In the genomic region with DNA sequence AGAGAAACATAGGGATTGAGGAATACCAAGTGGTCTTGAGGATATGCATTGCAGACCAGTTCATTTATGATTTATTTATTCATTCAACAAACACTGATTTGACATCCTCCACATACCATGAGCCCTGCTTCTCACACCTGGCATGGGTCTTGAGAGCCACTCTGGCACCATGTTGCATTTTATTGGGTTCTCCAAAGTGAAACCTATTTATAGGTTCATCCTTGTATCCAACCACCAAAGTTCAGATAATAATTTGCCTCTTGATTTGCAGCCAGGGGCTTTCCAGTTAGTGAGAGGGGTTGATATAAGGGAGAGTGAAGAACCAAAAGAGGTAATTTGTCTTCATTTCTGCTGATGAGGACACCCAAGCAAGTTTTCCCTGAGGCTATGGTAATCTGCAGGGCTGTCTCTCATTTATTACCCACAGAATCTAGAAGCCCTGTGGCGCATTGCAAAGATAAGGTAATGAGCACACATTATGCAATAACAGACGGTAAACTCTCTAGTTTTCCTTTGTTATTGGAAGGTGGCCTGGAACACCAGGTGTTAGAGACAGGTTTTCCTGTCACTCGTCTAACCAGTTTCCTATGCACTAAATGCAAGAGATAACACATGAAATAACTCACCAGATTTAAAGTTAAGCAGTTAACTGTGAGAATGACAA, we compare ENCODE assay signal across 15 cellular contexts. TPM values are rescaled to one million over a fixed set of nuclear protein-coding genes. Genes with fewer than 3 reads are reported as not detected.
A peak's percentile ranks its signal among the peaks of the same experiment; 100 is the strongest.
DNase-seq lines count a peak whose midpoint lies in the region; ATAC-seq, FAIRE-seq and TF ChIP-seq lines count a peak whose summit lies in the region.
"Had no signal": no experiment of that assay in that cellular context is flagged by ENCODE, and none has a peak within 500 bp of the region (broad histone marks: within the 10 kb centered on the region; RNA-seq: fewer than 3 reads in every experiment).

No MANE protein-coding gene starts in this region.

- H4K20me1 ChIP-seq in HepG2 (ENCODE audit: insufficient read depth, low read length), result no peaks in the 10 kb centered on the region

- DNase-seq in HepG2 (ENCODE audit: low spot score) (no peak), NCI-H2196 (lab: John Stamatoyannopoulos, UW; ENCODE audit: unreplicated experiment) (peak; percentile 88), bronchial epithelial cell (ENCODE audit: low read depth) (peak; percentile 58), mesenteric fat pad (ENCODE audit: low spot score) (no peak), HK-2 (ENCODE audit: unreplicated experiment) (no peak), transverse colon (no peak)
- DNase-seq in activated naive CD8-positive, alpha-beta T cell treated with anti-CD3 and anti-CD28 coated beads for 36 hours, result no peak
- DNase-seq: activated CD8-positive, alpha-beta T cell treated with anti-CD3 and anti-CD28 coated beads, Interleukin-2, amount 10 ng/mL, durations not matched to agents 7 days and 5 days; kidney glomerular epithelial cell; stimulated activated naive CD8-positive, alpha-beta T cell treated with anti-CD3 and anti-CD28 coated beads, Interleukin-15, Interleukin-2, amounts not matched to agents 100 U/mL and 50 U/mL, for 24 hours had no signal

- H3K27me3 ChIP-seq in liver (ENCODE audit: control insufficient read depth in 4 of 4, insufficient read depth in 4 of 4, low read length in 3 of 4), result no peaks in the 10 kb centered on the region
- no peaks in the 10 kb centered on the region for H3K27me3 ChIP-seq in HepG2 (ENCODE audit: control insufficient read depth in 1 of 2, insufficient read depth in 2 of 2, low read length in 2 of 2)
- no peaks in the 10 kb centered on the region for H3K27me3 ChIP-seq in bronchial epithelial cell (ENCODE audit: control insufficient read depth, insufficient read depth, low read length)
- H3K27me3 ChIP-seq in transverse colon, result no peaks in the 10 kb centered on the region

- H3K4me1 Mint-ChIP-seq in activated naive CD8-positive, alpha-beta T cell treated with anti-CD3 and anti-CD28 coated beads for 36 hours, result peaks cover under 1% of the 10 kb centered on the region

- H3K4me3 ChIP-seq in liver (ENCODE audit: low read depth in 1 of 3, low read length in 3 of 3) (no peak overlapping the region), HepG2 (replicated peaks in 1 of 3; ENCODE audit: insufficient read depth in 1 of 3, low read depth in 2 of 3, low read length in 3 of 3) (no peak overlapping the region), bronchial epithelial cell (ENCODE audit: low read depth, low read length) (no peak overlapping the region), transverse colon (no peak overlapping the region)

- H3K27ac Mint-ChIP-seq in activated naive CD8-positive, alpha-beta T cell treated with anti-CD3 and anti-CD28 coated beads for 36 hours, result no peak overlapping the region
- H3K27ac Mint-ChIP-seq: activated CD8-positive, alpha-beta T cell treated with anti-CD3 and anti-CD28 coated beads, Interleukin-2, amount 10 ng/mL, durations not matched to agents 7 days and 5 days; activated naive CD8-positive, alpha-beta T cell; dendritic cell treated with granulocyte-macrophage colony-stimulating factor and Interleukin-4, amounts not matched to agents 40 ng/mL and 50 ng/mL, for 4 days; T-helper 1 cell treated with Interleukin-12 subunit alpha and Interleukin-12 subunit beta and Interleukin-4 antibody, amounts not matched to agents 30 μg/mL and 1 μg/mL, for 36 hours had no signal

- H3K4me3 Mint-ChIP-seq in activated naive CD8-positive, alpha-beta T cell treated with anti-CD3 and anti-CD28 coated beads for 36 hours, result no peak overlapping the region
- H3K4me3 Mint-ChIP-seq: activated CD8-positive, alpha-beta T cell treated with anti-CD3 and anti-CD28 coated beads, Interleukin-2, amount 10 ng/mL, durations not matched to agents 7 days and 5 days; activated naive CD8-positive, alpha-beta T cell; dendritic cell treated with granulocyte-macrophage colony-stimulating factor and Interleukin-4, amounts not matched to agents 40 ng/mL and 50 ng/mL, for 4 days; T-helper 1 cell treated with Interleukin-12 subunit alpha and Interleukin-12 subunit beta and Interleukin-4 antibody, amounts not matched to agents 30 μg/mL and 1 μg/mL, for 36 hours had no signal

- TF ChIP-seq CTCF in liver (IDR thresholded peaks at IDR 0.05; ENCODE audit: low read depth, low read length, missing input control), result no peak
- TF ChIP-seq CTCF in HepG2 (CRISPR knock-in tag; IDR thresholded peaks at IDR 0.05), result no peak
- TF ChIP-seq CTCF in bronchial epithelial cell (IDR thresholded peaks at IDR 0.05; ENCODE audit: insufficient read depth, low read length, severe bottlenecking), result no peak
- TF ChIP-seq CTCF in transverse colon (IDR thresholded peaks at IDR 0.05), result no peak

- peaks cover 10% of the 10 kb centered on the region for H3K27me3 Mint-ChIP-seq in activated naive CD8-positive, alpha-beta T cell treated with anti-CD3 and anti-CD28 coated beads for 36 hours

- H2AFZ ChIP-seq in HepG2 (ENCODE audit: low read length), result no peak overlapping the region

- H3K4me2 ChIP-seq in HepG2 (ENCODE audit: low read depth, low read length), result no peak overlapping the region

- TF ChIP-seq RAD21 in liver (IDR thresholded peaks at IDR 0.05) (peak in 1 of 2 donors; percentile 24), HepG2 (CRISPR knock-in tag; IDR thresholded peaks at IDR 0.05) (no peak)

- ATAC-seq in HepG2, result no peak
- ATAC-seq: activated CD8-positive, alpha-beta T cell treated with anti-CD3 and anti-CD28 coated beads, Interleukin-2, amount 10 ng/mL, durations not matched to agents 7 days and 5 days; stimulated activated naive CD8-positive, alpha-beta T cell treated with anti-CD3 and anti-CD28 coated beads, Interleukin-15, Interleukin-2, amounts not matched to agents 100 U/mL and 50 U/mL, for 24 hours had no signal

- H3K9ac ChIP-seq in liver (ENCODE audit: low read depth in 1 of 2, low read length in 2 of 2) (no peak overlapping the region), HepG2 (ENCODE audit: insufficient read depth, low read depth, low read length) (no peak overlapping the region)

- H3K27ac ChIP-seq in liver (ENCODE audit: low read depth in 1 of 2, low read length in 2 of 2) (no peak overlapping the region), HepG2 (ENCODE audit: extremely low read length, insufficient read depth, low read length) (no peak overlapping the region), transverse colon (peak overlapping the region in 1 of 4 donors; percentile 11)

- H3K79me2 ChIP-seq in HepG2 (ENCODE audit: insufficient read depth, low read length), result no peaks in the 10 kb centered on the region

- intact Hi-C loops in HepG2 (cut with micrococcal nuclease; ENCODE audit: unreplicated experiment), result no loop called here
- intact Hi-C loops in transverse colon (cut with DNase I; ENCODE audit: low total_unique reads), result no loop called here

- H3K36me3 ChIP-seq in liver (ENCODE audit: control insufficient read depth in 4 of 4, insufficient read depth in 3 of 4, low read depth in 1 of 4, low read length in 3 of 4), result no peaks in the 10 kb centered on the region
- H3K36me3 ChIP-seq in HepG2 (replicated peaks in 1 of 2; ENCODE audit: control insufficient read depth in 1 of 2, insufficient read depth in 2 of 2, low read length in 2 of 2), result no peaks in the 10 kb centered on the region
- no peaks in the 10 kb centered on the region for H3K36me3 ChIP-seq in bronchial epithelial cell (ENCODE audit: control insufficient read depth, insufficient read depth, low read length)
- no peaks in the 10 kb centered on the region for H3K36me3 ChIP-seq in transverse colon

- H3K4me1 ChIP-seq in liver (ENCODE audit: control insufficient read depth in 4 of 4, insufficient read depth in 4 of 4, low read length in 3 of 4) (no peaks in the 10 kb centered on the region), HepG2 (ENCODE audit: insufficient read depth, low read length) (no peaks in the 10 kb centered on the region), transverse colon (peaks cover 0 to 12% (median 0%) of the 10 kb centered on the region in 4 donors)

- POLR2A ChIA-PET in HepG2 (lab: Yijun Ruan, JAX), result no interaction called here

- in situ Hi-C loops in HepG2 (cut with HindIII; ENCODE audit: extremely low pct_ligation_motif_present, low pct_unique_long_range_greater_than_20kb), result no loop called here
- in situ Hi-C loops in transverse colon (cut with MboI; ENCODE audit: low pct_ligation_motif_present in 1 of 4, low pct_unique_long_range_greater_than_20kb in 1 of 4, low sequenced_read_pairs in 3 of 4), result no loop called here

- no peaks in the 10 kb centered on the region for H3K9me3 Mint-ChIP-seq in activated naive CD8-positive, alpha-beta T cell treated with anti-CD3 and anti-CD28 coated beads for 36 hours
- H3K9me3 Mint-ChIP-seq: dendritic cell treated with granulocyte-macrophage colony-stimulating factor and Interleukin-4, amounts not matched to agents 40 ng/mL and 50 ng/mL, for 4 days; T-helper 1 cell treated with Interleukin-12 subunit alpha and Interleukin-12 subunit beta and Interleukin-4 antibody, amounts not matched to agents 30 μg/mL and 1 μg/mL, for 36 hours had no signal

- TF ChIP-seq EP300 in HepG2 (IDR thresholded peaks at IDR 0.05; ENCODE audit: low read depth in 2 of 2, low read length in 2 of 2) (no peak), HepG2 (CRISPR knock-in tag; IDR thresholded peaks at IDR 0.05; ENCODE audit: borderline replicate concordance) (no peak), transverse colon (IDR thresholded peaks at IDR 0.05; ENCODE audit: low read depth) (no peak)

- no peak for FAIRE-seq in HepG2 (lab: Jason Lieb, UNC)
- no peak for FAIRE-seq in bronchial epithelial cell (lab: Jason Lieb, UNC)

- TF ChIP-seq POLR2A in HepG2 (IDR thresholded peaks at IDR 0.05; ENCODE audit: insufficient read depth in 1 of 2, low read depth in 2 of 2, low read length in 2 of 2) (no peak), transverse colon (IDR thresholded peaks at IDR 0.05) (no peak)

- CTCF ChIA-PET in HepG2 (lab: Yijun Ruan, JAX; ENCODE audit: low intra/inter-chr PET ratio, low total read pairs), result no interaction called here

- H3K9me3 ChIP-seq in liver (ENCODE audit: control insufficient read depth in 4 of 4, low read length in 3 of 4) (no peaks in the 10 kb centered on the region), HepG2 (ENCODE audit: low read length) (no peaks in the 10 kb centered on the region), transverse colon (no peaks in the 10 kb centered on the region)

- BruUV-seq in HepG2 (replicated peaks; lab: Mats Ljungman, UMichigan), result no TSS peak

- WGBS in liver, result 40% methylated on average over 3 of the region's 3 CpGs
- 0% methylated on average over 3 of the region's 3 CpGs for whole genome bisulfite sequencing in HepG2 (ENCODE audit: low lambda C conversion rate)
- WGBS in transverse colon (ENCODE audit: low coverage in 1 of 2), 2 donors, result 43 to 56% methylated on average over 3 of the region's 3 CpGs

- no peaks in the 10 kb centered on the region for H3K36me3 Mint-ChIP-seq in activated naive CD8-positive, alpha-beta T cell treated with anti-CD3 and anti-CD28 coated beads for 36 hours
- H3K36me3 Mint-ChIP-seq: activated naive CD8-positive, alpha-beta T cell had no signal

RNA-seq across cellular contexts. Expression of gene ICA1, which starts 28.8 kb away (rescaled TPM):
- total RNA-seq in liver (10 to 100 TPM in 1 of 2 donors, 1 to 10 TPM in 1; 3.5 to 12.7 TPM), HepG2 (2016; rRNA removed; fragmentation: Illumina TruSeq; extraction: Trizol) (0.29 TPM in 1 of 2 replicates, not detected in the other), bronchial epithelial cell (10.5 and 14.8 TPM in 2 replicates), mesenteric fat pad (21.9 TPM), transverse colon (10 to 100 TPM; 47.9 to 79.4 (median 54.3) TPM)
- polyA plus RNA-seq in liver (10 to 100 TPM in 1 of 2 donors, 1 to 10 TPM in 1; 1.4 to 22.7 TPM), HepG2 (2011; rRNA removed) (not detected in 2 replicates)
- total RNA-seq in HepG2 (2016; cell fraction: cytosol; rRNA removed; fragmentation: Illumina TruSeq; extraction: Trizol; ENCODE audit: low read depth), result not detected in 2 replicates
- total RNA-seq in HepG2 (2016; cell fraction: insoluble cytoplasmic fraction; rRNA removed; fragmentation: Illumina TruSeq; extraction: Trizol), result 0.24 and 0.68 TPM in 2 replicates
- 0.09 TPM in 1 of 2 replicates, not detected in the other for total RNA-seq in HepG2 (2016; cell fraction: membrane; rRNA removed; fragmentation: Illumina TruSeq; extraction: Trizol)
- 1.2 TPM in 1 of 2 replicates, not detected in the other for total RNA-seq in HepG2 (2016; cell fraction: nucleus; rRNA removed; fragmentation: Illumina TruSeq; extraction: Trizol)
- not detected in 2 replicates for polyA plus RNA-seq in HepG2 (2011; cell fraction: cytosol; rRNA removed)
- polyA plus RNA-seq in HepG2 (2011; cell fraction: nucleus; rRNA removed), result not detected in 2 replicates
- not detected in 2 replicates for polyA plus RNA-seq in HepG2 (2012)
- polyA plus RNA-seq in HepG2 (2016; cell fraction: cytosol; fragmentation: Illumina TruSeq; extraction: Trizol; ENCODE audit: low read depth), result not detected in 2 replicates
- polyA plus RNA-seq in HepG2 (2016; cell fraction: insoluble cytoplasmic fraction; fragmentation: Illumina TruSeq; extraction: Trizol; ENCODE audit: low read depth), result not detected in 2 replicates
- 0.14 TPM in 1 of 2 replicates, not detected in the other for polyA plus RNA-seq in HepG2 (2016; cell fraction: membrane; fragmentation: Illumina TruSeq; extraction: Trizol; ENCODE audit: low read depth)
- polyA plus RNA-seq in HepG2 (2016; cell fraction: nucleus; fragmentation: Illumina TruSeq; extraction: Trizol; ENCODE audit: insufficient read depth, low read depth), result not detected in 2 replicates
- 1.7 TPM in 1 of 2 replicates, not detected in the other for polyA minus RNA-seq in HepG2 (2011; rRNA and poly(A)+ RNA removed; ENCODE audit: low replicate concordance)
- not detected in 2 replicates for polyA minus RNA-seq in HepG2 (2011; cell fraction: cytosol; rRNA and poly(A)+ RNA removed)
- not detected in 2 replicates for polyA minus RNA-seq in HepG2 (2011; cell fraction: nucleus; rRNA and poly(A)+ RNA removed)
- total RNA-seq in activated naive CD8-positive, alpha-beta T cell treated with anti-CD3 and anti-CD28 coated beads for 36 hours, result under 1 TPM; 0.62 to 0.96 TPM
- polyA plus RNA-seq: AG04450 had no signal

Comparison
In these comparisons a context has a peak if more than half of its experiments do, and no peak if none do; other contexts are left out.
1. DNase-seq: peak in NCI-H2196 (single experiment) and bronchial epithelial cell (single experiment); none in HepG2 (single experiment), activated naive CD8-positive, alpha-beta T cell treated with anti-CD3 and anti-CD28 coated beads for 36 hours (single experiment), mesenteric fat pad (single experiment), HK-2 (single experiment) and transverse colon (single experiment).